ENCODE assay signal across 1 cellular context in the genomic region with DNA sequence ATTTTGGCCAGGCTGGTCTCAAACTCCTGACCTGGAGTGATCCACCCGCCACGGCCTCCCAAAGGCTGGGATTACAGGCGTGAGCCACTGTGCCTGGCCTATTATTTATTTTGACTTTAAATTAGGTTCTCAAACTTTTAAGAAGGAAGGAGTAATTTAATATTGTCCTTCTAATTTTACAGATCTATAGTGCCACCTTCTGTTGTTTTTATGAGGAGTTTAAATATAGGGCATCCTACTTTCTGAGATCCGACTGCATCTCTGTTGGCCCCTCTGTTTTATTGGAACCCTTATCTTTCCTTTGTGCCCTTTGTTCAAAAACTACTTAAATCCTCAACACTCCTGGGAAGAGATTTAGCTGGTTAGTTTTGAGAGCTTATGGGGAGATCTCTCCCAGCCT.
TF ChIP-seq lines count a peak whose summit lies in the region.

No MANE protein-coding gene starts in this region.

TF ChIP-seq in A549, 52 proteins besides CTCF, POLR2A, EP300 and RAD21 (continued from another document):
- TF ChIP-seq EHF (CRISPR knock-in tag; IDR thresholded peaks at IDR 0.05) (no peak), JUN (IDR thresholded peaks at IDR 0.05) (no peak), CBX8 (IDR thresholded peaks at IDR 0.05) (no peak)
- TF ChIP-seq, protein P1, sequence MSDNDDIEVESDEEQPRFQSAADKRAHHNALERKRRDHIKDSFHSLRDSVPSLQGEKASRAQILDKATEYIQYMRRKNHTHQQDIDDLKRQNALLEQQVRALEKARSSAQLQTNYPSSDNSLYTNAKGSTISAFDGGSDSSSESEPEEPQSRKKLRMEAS (IDR thresholded peaks at IDR 0.05) = no peak
- TF ChIP-seq, protein P2, sequence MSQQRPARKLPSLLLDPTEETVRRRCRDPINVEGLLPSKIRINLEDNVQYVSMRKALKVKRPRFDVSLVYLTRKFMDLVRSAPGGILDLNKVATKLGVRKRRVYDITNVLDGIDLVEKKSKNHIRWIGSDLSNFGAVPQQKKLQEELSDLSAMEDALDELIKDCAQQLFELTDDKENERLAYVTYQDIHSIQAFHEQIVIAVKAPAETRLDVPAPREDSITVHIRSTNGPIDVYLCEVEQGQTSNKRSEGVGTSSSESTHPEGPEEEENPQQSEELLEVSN (IDR thresholded peaks at IDR 0.05; ENCODE audit: borderline replicate concordance, low read depth) = no peak
TF ChIP-seq in A549: peak in this region for 0.
